In genomic region chr2:363823-364470, GRCh38 we compare ENCODE assay signal across 35 cellular contexts.
"Had no signal": no experiment of that assay in that cellular context is flagged by ENCODE, and none has a peak within 500 bp of the region (broad histone marks: within the 10 kb centered on the region; RNA-seq: fewer than 3 reads in every experiment).

No MANE protein-coding gene starts in this region.

- H3K9me3 ChIP-seq: MG63 had no signal

- H3K36me3 ChIP-seq: MG63 had no signal

- H3K27me3 ChIP-seq: MG63 had no signal

- H3K4me3 ChIP-seq: MG63 had no signal

- DNase-seq: Karpas-422, Kasumi-1, MG63, MM.1S, MV-4-11, NCI-H1048, NCI-H1092, NCI-H1092 treated with DMSO at 0.1 percent for 48 hours, NCI-H1105, NCI-H1105 treated with DMSO at 0.1 percent for 48 hours, NCI-H1417, NCI-H1417 treated with DMSO at 0.1 percent for 48 hours, NCI-H1436, NCI-H1436 treated with DMSO at 0.1 percent for 48 hours, NCI-H146, NCI-H1694, NCI-H1694 treated with DMSO at 0.1 percent for 48 hours, NCI-H187, NCI-H187 treated with DMSO at 0.1 percent for 48 hours, NCI-H1930, NCI-H2029, NCI-H2029 treated with DMSO at 0.1 percent for 48 hours, NCI-H2081 treated with DMSO at 0.1 percent for 48 hours, NCI-H2107, NCI-H2171, NCI-H2171 treated with DMSO at 0.1 percent for 48 hours, NCI-H2227 treated with DMSO at 0.1 percent for 48 hours, NCI-H226, NCI-H345, NCI-H446, NCI-H446 treated with DMSO at 0.1 percent for 48 hours, NCI-H510A, NCI-H510A treated with DMSO at 0.1 percent for 48 hours, NCI-H524, NCI-H524 treated with DMSO at 0.1 percent for 48 hours had no signal
